In genomic region chr1:105678334-105678733, GRCh38 we compare ENCODE assay signal across 20 cellular contexts.
"Had no signal": no experiment of that assay in that cellular context is flagged by ENCODE, and none has a peak within 500 bp of the region (broad histone marks: within the 10 kb centered on the region; RNA-seq: fewer than 3 reads in every experiment).

No MANE protein-coding gene starts in this region.

- H3K4me3 Mint-ChIP-seq: naive thymus-derived CD8-positive, alpha-beta T cell had no signal

- DNase-seq: effector memory CD4-positive, alpha-beta T cell; glutamatergic neuron; islet precursor cell; left ventricle myocardium superior; mesendoderm; mucosa of descending colon; naive thymus-derived CD8-positive, alpha-beta T cell; psoas muscle; sigmoid colon; stimulated activated naive CD4-positive, alpha-beta T cell; stomach; substantia nigra; trophoblast cell had no signal

- H3K9me3 ChIP-seq: gastroesophageal sphincter, mucosa of descending colon, neutrophil, psoas muscle, sigmoid colon had no signal

- H3K4me1 ChIP-seq: esophagus muscularis mucosa, gastroesophageal sphincter, psoas muscle, sigmoid colon, stomach had no signal

- H3K27me3 Mint-ChIP-seq: naive thymus-derived CD8-positive, alpha-beta T cell had no signal

- H3K36me3 Mint-ChIP-seq: naive thymus-derived CD8-positive, alpha-beta T cell had no signal

- H3K4me3 ChIP-seq: esophagus muscularis mucosa, gastroesophageal sphincter, lung, mucosa of descending colon, psoas muscle, sigmoid colon, skin epidermis, stomach had no signal

- H3K27me3 ChIP-seq: esophagus muscularis mucosa, gastroesophageal sphincter, neutrophil, sigmoid colon, stomach had no signal

- H3K27ac ChIP-seq: epithelial cell of prostate, esophagus muscularis mucosa, gastroesophageal sphincter, neutrophil, psoas muscle, sigmoid colon, skin epidermis, stomach had no signal

- H3K4me1 Mint-ChIP-seq: naive thymus-derived CD8-positive, alpha-beta T cell had no signal

- H3K36me3 ChIP-seq: esophagus muscularis mucosa, gastroesophageal sphincter, neutrophil, sigmoid colon, stomach had no signal

- H3K27ac Mint-ChIP-seq: naive thymus-derived CD8-positive, alpha-beta T cell had no signal

- ATAC-seq: gastroesophageal sphincter; left ventricle myocardium superior; mucosa of descending colon; naive thymus-derived CD8-positive, alpha-beta T cell; psoas muscle had no signal

- FAIRE-seq: endometrium had no signal
